In the genomic region with DNA sequence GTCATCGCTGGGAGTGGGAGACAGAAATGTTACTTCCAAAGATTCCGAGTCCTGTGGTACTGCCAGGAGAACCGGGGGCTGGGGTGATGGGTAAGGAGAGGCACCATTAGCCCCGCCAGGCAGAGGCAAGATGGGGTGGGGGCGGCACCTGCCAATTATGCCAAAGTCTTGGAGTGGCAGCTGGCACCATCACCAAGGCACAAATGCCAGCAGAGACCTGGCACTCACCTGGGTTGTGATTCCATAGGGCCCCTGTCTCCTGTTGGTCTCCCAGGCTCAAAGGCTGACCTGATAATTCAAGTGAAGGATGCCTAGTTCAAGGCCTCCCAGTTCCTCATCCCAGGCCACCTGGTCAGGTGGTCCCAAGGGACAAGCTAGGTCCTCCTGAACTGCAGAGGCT, we compare ENCODE assay signal across 1 cellular context.
TF ChIP-seq lines count a peak whose summit lies in the region.

No MANE protein-coding gene starts in this region.

TF ChIP-seq in SK-N-SH, 30 proteins besides CTCF, POLR2A, EP300 and RAD21 (continued from another document):
- TF ChIP-seq, protein P1, sequence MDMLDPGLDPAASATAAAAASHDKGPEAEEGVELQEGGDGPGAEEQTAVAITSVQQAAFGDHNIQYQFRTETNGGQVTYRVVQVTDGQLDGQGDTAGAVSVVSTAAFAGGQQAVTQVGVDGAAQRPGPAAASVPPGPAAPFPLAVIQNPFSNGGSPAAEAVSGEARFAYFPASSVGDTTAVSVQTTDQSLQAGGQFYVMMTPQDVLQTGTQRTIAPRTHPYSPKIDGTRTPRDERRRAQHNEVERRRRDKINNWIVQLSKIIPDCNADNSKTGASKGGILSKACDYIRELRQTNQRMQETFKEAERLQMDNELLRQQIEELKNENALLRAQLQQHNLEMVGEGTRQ (IDR thresholded peaks at IDR 0.05; ENCODE audit: borderline replicate concordance, low read depth, low read length): no peak
- TF ChIP-seq TCF12 (IDR thresholded peaks at IDR 0.05) (no peak), FOXJ3 (CRISPR knock-in tag; IDR thresholded peaks at IDR 0.05) (no peak), EZH2phosphoT487 (IDR thresholded peaks at IDR 0.05; ENCODE audit: borderline replicate concordance, low read depth) (no peak), FOSL2 (IDR thresholded peaks at IDR 0.05; ENCODE audit: borderline replicate concordance, low read depth) (no peak), YY1 (IDR thresholded peaks at IDR 0.05; ENCODE audit: low read depth) (no peak), ELF1 (IDR thresholded peaks at IDR 0.05) (no peak), NRF1 (IDR thresholded peaks at IDR 0.05; ENCODE audit: low read depth, low read length) (no peak)
TF ChIP-seq in SK-N-SH: peak in this region for 0.
